Comparison of ENCODE assay signal across 17 cellular contexts in genomic region chr1:215958836-215959235, GRCh38.
A peak's percentile ranks its signal among the peaks of the same experiment; 100 is the strongest.
DNase-seq lines count a peak whose midpoint lies in the region; ATAC-seq and TF ChIP-seq lines count a peak whose summit lies in the region.
"Had no signal": no experiment of that assay in that cellular context is flagged by ENCODE, and none has a peak within 500 bp of the region (broad histone marks: within the 10 kb centered on the region; RNA-seq: fewer than 3 reads in every experiment).

No MANE protein-coding gene starts in this region.

- H3K4me1 ChIP-seq in mammary epithelial cell (ENCODE audit: insufficient read depth, low read length): no peaks in the 10 kb centered on the region
- H3K4me1 ChIP-seq in psoas muscle: no peaks in the 10 kb centered on the region

- TF ChIP-seq CTCF in fibroblast of mammary gland (conservative IDR thresholded peaks at IDR 0.05; ENCODE audit: control insufficient read depth, insufficient read depth, low read depth, low read length): no peak
- no peak for TF ChIP-seq CTCF in mammary epithelial cell (conservative IDR thresholded peaks at IDR 0.05 in 1 of 2, IDR thresholded peaks at IDR 0.05 in 1 of 2; ENCODE audit: extremely low read depth in 1 of 2, insufficient read depth in 1 of 2, low read depth in 1 of 2, low read length in 2 of 2)
- no peak for TF ChIP-seq CTCF in psoas muscle (IDR thresholded peaks at IDR 0.05)

- H3K4me2 ChIP-seq in mammary epithelial cell (ENCODE audit: insufficient read depth, low read depth, low read length): no peak overlapping the region
- H3K4me2 ChIP-seq: KMS-11 had no signal

- H3K9ac ChIP-seq in mammary epithelial cell (ENCODE audit: insufficient read depth, low read length): no peak overlapping the region
- H3K9ac ChIP-seq: KMS-11 had no signal

- WGBS in mammary epithelial cell (ENCODE audit: low coverage, missing lambda C conversion rate): 0% methylated on average over 1 of the region's 1 CpG
- 57 to 73% (median 68%) methylated on average over 1 of the region's 1 CpG for WGBS in psoas muscle, 3 donors

- H3K9me3 ChIP-seq in mammary epithelial cell (replicated peaks; ENCODE audit: insufficient read depth, low read length) (no peaks in the 10 kb centered on the region), psoas muscle (no peaks in the 10 kb centered on the region)

- no TSS peak for BruUV-seq in mammary epithelial cell (replicated peaks; lab: Mats Ljungman, UMichigan)

- H4K20me1 ChIP-seq in mammary epithelial cell (ENCODE audit: insufficient read depth, low read length): no peaks in the 10 kb centered on the region

- DNase-seq in ELR (ENCODE audit: low read depth): peak; percentile 20
- peak; percentile 1 for DNase-seq in LHCN-M2 (ENCODE audit: low read depth)
- DNase-seq in fibroblast of mammary gland (ENCODE audit: low read depth): peak; percentile 28
- DNase-seq in stromal cell of bone marrow (ENCODE audit: low read depth): peak; percentile 7
- DNase-seq in DMS114 treated with DMSO at 0.1 percent for 48 hours (lab: John Stamatoyannopoulos, UW; ENCODE audit: unreplicated experiment): no peak
- DNase-seq in mammary epithelial cell: no peak
- no peak for DNase-seq in psoas muscle
- DNase-seq: GF-D8, MM.1S, NCI-H1105 treated with DMSO at 0.1 percent for 48 hours, NCI-H187, NCI-H2171 treated with DMSO at 0.1 percent for 48 hours, NCI-H510A, RPMI8226, SW 1271 had no signal

- H3K27me3 ChIP-seq in mammary epithelial cell (ENCODE audit: insufficient read depth, low read length): peaks cover 9% of the 10 kb centered on the region
- no peaks in the 10 kb centered on the region for H3K27me3 ChIP-seq in psoas muscle (ENCODE audit: insufficient read depth in 3 of 3, low read length in 2 of 3)

- H3K4me3 ChIP-seq in fibroblast of mammary gland (ENCODE audit: control insufficient read depth, low read depth, low read length): no peak overlapping the region
- no peak overlapping the region for H3K4me3 ChIP-seq in mammary epithelial cell (replicated peaks in 1 of 3; ENCODE audit: insufficient read depth in 1 of 3, low read depth in 2 of 3, low read length in 3 of 3)
- H3K4me3 ChIP-seq in psoas muscle: no peak overlapping the region

- CTCF ChIA-PET in mammary epithelial cell (lab: Charles Lee; ENCODE audit: low non-redundant PET): no interaction called here

- dilution Hi-C loops in mammary epithelial cell (cut with HindIII; ENCODE audit: low sequenced_read_pairs): no loop called here

- H3K79me2 ChIP-seq in mammary epithelial cell (ENCODE audit: insufficient read depth, low read length): no peaks in the 10 kb centered on the region

- H2AFZ ChIP-seq in mammary epithelial cell (ENCODE audit: low read depth, low read length): no peak overlapping the region

- intact Hi-C loops in mammary epithelial cell (cut with micrococcal nuclease): no loop called here
- intact Hi-C loops in psoas muscle (cut with DNase I): no loop called here

- in situ Hi-C loops in mammary epithelial cell (cut with MboI; ENCODE audit: low sequenced_read_pairs in 2 of 2): no loop called here

- H3K36me3 ChIP-seq in mammary epithelial cell (ENCODE audit: insufficient read depth, low read length) (no peaks in the 10 kb centered on the region), psoas muscle (ENCODE audit: insufficient read depth in 1 of 2, low read depth in 1 of 2) (no peaks in the 10 kb centered on the region)

- ATAC-seq in psoas muscle: no peak

- H3K27ac ChIP-seq in mammary epithelial cell (ENCODE audit: insufficient read depth, low read depth, low read length) (no peak overlapping the region), psoas muscle (no peak overlapping the region)
- H3K27ac ChIP-seq: C4-2B, KMS-11 had no signal

Comparison
In these comparisons a context has a peak if more than half of its experiments do, and no peak if none do; other contexts are left out.
1. DNase-seq: peak in ELR (single experiment), LHCN-M2 (single experiment), fibroblast of mammary gland (single experiment) and stromal cell of bone marrow (single experiment); none in DMS114 treated with DMSO at 0.1 percent for 48 hours (single experiment), mammary epithelial cell (single experiment) and psoas muscle (0 of 2).